7 cellular contexts compared by ENCODE assay signal in the genomic region with DNA sequence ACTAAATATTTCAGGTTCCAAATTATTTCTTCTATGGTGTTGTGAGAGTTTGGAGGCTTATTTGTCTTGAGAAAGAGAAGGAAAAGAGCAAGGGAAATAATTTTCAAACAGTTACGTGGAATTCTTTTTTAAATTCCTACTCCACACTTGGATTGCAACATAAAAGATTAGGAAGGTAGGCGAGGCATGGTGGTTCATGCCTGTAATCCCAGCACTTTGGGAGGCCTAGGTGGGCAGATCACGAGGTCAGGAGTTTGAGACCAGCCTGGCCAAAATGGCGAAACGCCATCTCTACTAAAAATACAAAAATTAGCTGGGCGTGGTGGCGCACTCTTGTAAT.
DNase-seq lines count a peak whose midpoint lies in the region; ATAC-seq, FAIRE-seq and TF ChIP-seq lines count a peak whose summit lies in the region.
"Not testable (repeated sequence)": the region's sequence is repeated elsewhere in the genome, so short reads cannot be mapped to it uniquely, and the experiment has no call there.

No MANE protein-coding gene starts in this region.

- TF ChIP-seq CTCF in PC-3 (conservative IDR thresholded peaks at IDR 0.05; ENCODE audit: low read depth, low read length); astrocyte (IDR thresholded peaks at IDR 0.05; ENCODE audit: insufficient read depth, low read depth, low read length); endodermal cell (conservative IDR thresholded peaks at IDR 0.05); heart left ventricle (IDR thresholded peaks at IDR 0.05); liver (IDR thresholded peaks at IDR 0.05; ENCODE audit: low read depth, low read length, missing input control); neural progenitor cell (IDR thresholded peaks at IDR 0.05): not testable (repeated sequence)

- H3K27ac Mint-ChIP-seq in astrocyte (ENCODE audit: unreplicated experiment) (peak overlapping the region; percentile 2), endodermal cell (peak overlapping the region; percentile 3), neural progenitor cell (peak overlapping the region; percentile 11)

- H4K20me1 ChIP-seq in PC-3 (ENCODE audit: low read length); astrocyte (ENCODE audit: insufficient read depth, low read length); neural progenitor cell (ENCODE audit: low read depth): not testable (repeated sequence)

- not testable (repeated sequence) for H3K4me3 ChIP-seq in PC-3 (ENCODE audit: low read length); astrocyte (ENCODE audit: insufficient read depth, low read depth, low read length); endodermal cell (ENCODE audit: low read length); heart left ventricle; liver (ENCODE audit: low read depth in 1 of 3, low read length in 3 of 3); neural progenitor cell
- peak overlapping the region in 2 of 3 donors; percentile 14 to 38 for H3K4me3 ChIP-seq in skeletal muscle tissue (ENCODE audit: low read length in 3 of 3)

- peak overlapping the region; percentile 63; the same call in 1 of the 2 replicates for H2AFZ ChIP-seq in PC-3 (ENCODE audit: low read length)
- not testable (repeated sequence) for H2AFZ ChIP-seq in astrocyte (ENCODE audit: low read depth, low read length); neural progenitor cell (replicated peaks)

- not testable (repeated sequence) for TF ChIP-seq RAD21 in liver (IDR thresholded peaks at IDR 0.05)

- 98 to 100% methylated on average over 5 to 7 of the region's 7 CpGs for WGBS in endodermal cell (ENCODE audit: insufficient coverage in 1 of 2, insufficient read length in 1 of 2), 2 experiments
- WGBS in heart left ventricle, 4 donors = 74 to 86% (median 81%) methylated on average over 7 of the region's 7 CpGs
- 78% methylated on average over 7 of the region's 7 CpGs for WGBS in liver

- CTCF ChIA-PET in PC-3 (lab: Charles Lee) = not testable (repeated sequence)

- FAIRE-seq in astrocyte (lab: Jason Lieb, UNC) = not testable (repeated sequence)

- H3K9me3 ChIP-seq in PC-3 (ENCODE audit: low read length); astrocyte (ENCODE audit: insufficient read depth, low read depth, low read length); endodermal cell (ENCODE audit: control insufficient read depth, low read length); heart left ventricle; liver (ENCODE audit: control insufficient read depth in 4 of 4, low read length in 3 of 4); neural progenitor cell (ENCODE audit: low read depth); skeletal muscle tissue (ENCODE audit: control insufficient read depth in 3 of 3, low read length in 3 of 3): not testable (repeated sequence)

- intact Hi-C loops in PC-3 (cut with micrococcal nuclease); heart left ventricle (cut with DNase I): not testable (repeated sequence)

- H3K27me3 Mint-ChIP-seq in astrocyte (ENCODE audit: low read depth, unreplicated experiment); endodermal cell (ENCODE audit: insufficient read depth); neural progenitor cell (ENCODE audit: insufficient read depth, low read depth): not testable (repeated sequence)

- not testable (repeated sequence) for H3K79me2 ChIP-seq in PC-3 (ENCODE audit: low read length); astrocyte (ENCODE audit: insufficient read depth, low read length); neural progenitor cell (ENCODE audit: low read depth)

- H3K27ac ChIP-seq in PC-3 (ENCODE audit: low read length) (peak overlapping the region; percentile 75), astrocyte (ENCODE audit: low read depth, low read length) (peak overlapping the region; percentile 85), heart left ventricle (peak overlapping the region; percentile 41 to 91 (median 73)), liver (ENCODE audit: low read depth in 1 of 2, low read length in 2 of 2) (peak overlapping the region; percentile 65 to 88), skeletal muscle tissue (ENCODE audit: low read depth, low read length) (peak overlapping the region; percentile 87)
- H3K27ac ChIP-seq in endodermal cell (ENCODE audit: low read depth, low read length); neural progenitor cell: not testable (repeated sequence)

- POLR2A ChIA-PET in PC-3 (lab: Charles Lee; ENCODE audit: unreplicated experiment) = not testable (repeated sequence)

- BruUV-seq in PC-3 (replicated peaks; lab: Mats Ljungman, UMichigan) = not testable (repeated sequence)

- H3F3A ChIP-seq in PC-3 (ENCODE audit: low read length, unreplicated experiment); neural progenitor cell (ENCODE audit: low read depth): not testable (repeated sequence)

- not testable (repeated sequence) for DNase-seq in PC-3; astrocyte (ENCODE audit: low read depth); endodermal cell; heart left ventricle; neural progenitor cell (ENCODE audit: low spot score)

- H3K9me3 Mint-ChIP-seq in astrocyte (ENCODE audit: unreplicated experiment); endodermal cell; neural progenitor cell: not testable (repeated sequence)

- peaks cover 13% of the 10 kb centered on the region for H3K4me1 ChIP-seq in PC-3 (ENCODE audit: insufficient read depth, low read length)
- not testable (repeated sequence) for H3K4me1 ChIP-seq in astrocyte (ENCODE audit: insufficient read depth, low read length); endodermal cell (ENCODE audit: control insufficient read depth, insufficient read depth, low read length); liver (ENCODE audit: control insufficient read depth in 4 of 4, insufficient read depth in 4 of 4, low read length in 3 of 4); neural progenitor cell
- peaks cover 0 to 11% (median 4%) of the 10 kb centered on the region in 12 donors for H3K4me1 ChIP-seq in heart left ventricle
- peaks cover 18 to 23% (median 19%) of the 10 kb centered on the region in 3 donors for H3K4me1 ChIP-seq in skeletal muscle tissue (ENCODE audit: control insufficient read depth in 3 of 3, insufficient read depth in 3 of 3, low read length in 3 of 3)

- H3K4me3 Mint-ChIP-seq in astrocyte (ENCODE audit: unreplicated experiment); endodermal cell; neural progenitor cell: not testable (repeated sequence)

- H3K36me3 Mint-ChIP-seq in astrocyte (ENCODE audit: low read depth, unreplicated experiment) = not testable (repeated sequence)
- H3K36me3 Mint-ChIP-seq in endodermal cell (ENCODE audit: low read depth) (peaks cover 26% of the 10 kb centered on the region), neural progenitor cell (peaks cover 16% of the 10 kb centered on the region)

- not testable (repeated sequence) for ATAC-seq in PC-3
- ATAC-seq in heart left ventricle = peak in 1 of 4 donors; percentile 25

- H3K9me2 ChIP-seq in PC-3 (replicated peaks; ENCODE audit: low read length) = not testable (repeated sequence)

- not testable (repeated sequence) for H3K36me3 ChIP-seq in PC-3 (ENCODE audit: low read depth, low read length); astrocyte (ENCODE audit: insufficient read depth, low read length); endodermal cell (ENCODE audit: control insufficient read depth, insufficient read depth, low read length); neural progenitor cell
- peaks cover 0 to 75% (median 62%) of the 10 kb centered on the region in 9 donors for H3K36me3 ChIP-seq in heart left ventricle
- H3K36me3 ChIP-seq in liver (ENCODE audit: control insufficient read depth in 4 of 4, insufficient read depth in 3 of 4, low read depth in 1 of 4, low read length in 3 of 4) = peaks cover 10 to 32% (median 26%) of the 10 kb centered on the region in 4 donors
- H3K36me3 ChIP-seq in skeletal muscle tissue (ENCODE audit: control insufficient read depth in 3 of 3, insufficient read depth in 3 of 3, low read length in 3 of 3) = peaks cover 10 to 28% (median 21%) of the 10 kb centered on the region in 3 donors

- H3K4me1 Mint-ChIP-seq in astrocyte (ENCODE audit: low read depth, unreplicated experiment); endodermal cell; neural progenitor cell: not testable (repeated sequence)

- H3K4me2 ChIP-seq in PC-3 (ENCODE audit: low read length) (peak overlapping the region; percentile 51), astrocyte (ENCODE audit: low read length) (peak overlapping the region; percentile 51)
- H3K4me2 ChIP-seq in neural progenitor cell = not testable (repeated sequence)

- H3K9ac ChIP-seq in PC-3 (ENCODE audit: low read length) (peak overlapping the region; percentile 17; the same call in 1 of the 2 replicates), astrocyte (ENCODE audit: low read length) (peak overlapping the region; percentile 65), liver (ENCODE audit: low read depth in 1 of 2, low read length in 2 of 2) (peak overlapping the region in 1 of 2 donors; percentile 52), skeletal muscle tissue (ENCODE audit: low read depth in 1 of 3, low read length in 3 of 3) (peak overlapping the region in 2 of 3 donors; percentile 20 to 51)
- H3K9ac ChIP-seq in endodermal cell (ENCODE audit: extremely low read depth, low read length, poor library complexity, severe bottlenecking); neural progenitor cell: not testable (repeated sequence)

- not testable (repeated sequence) for TF ChIP-seq POLR2A in heart left ventricle (IDR thresholded peaks at IDR 0.05)

- H3K27me3 ChIP-seq in PC-3 (ENCODE audit: low read length); astrocyte (ENCODE audit: insufficient read depth, low read length); endodermal cell (ENCODE audit: control insufficient read depth, insufficient read depth, low read length, poor library complexity, severe bottlenecking); heart left ventricle; liver (ENCODE audit: control insufficient read depth in 4 of 4, insufficient read depth in 4 of 4, low read length in 3 of 4); neural progenitor cell; skeletal muscle tissue (ENCODE audit: control insufficient read depth in 3 of 3, insufficient read depth in 3 of 3, low read length in 3 of 3): not testable (repeated sequence)
